In the genomic region with DNA sequence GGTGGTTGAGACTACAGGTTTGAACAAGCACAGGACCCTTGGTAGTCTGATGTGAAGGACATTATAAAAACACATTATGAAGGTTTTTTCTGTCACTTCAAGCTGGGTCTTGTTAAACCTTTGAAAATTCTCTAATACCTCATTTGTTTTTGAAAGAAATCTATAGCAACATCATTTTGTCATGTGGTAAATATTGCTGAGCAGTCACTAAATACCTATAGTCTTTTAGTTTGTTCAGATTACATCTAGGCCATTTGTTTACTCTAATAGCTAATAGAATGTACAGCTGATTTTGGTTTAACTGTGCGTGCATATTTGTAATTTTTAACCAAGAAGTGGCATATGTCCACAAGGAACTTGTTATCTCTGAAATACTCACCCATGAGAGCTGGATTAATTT, we compare ENCODE assay signal across 12 cellular contexts. TPM values are rescaled to one million over a fixed set of nuclear protein-coding genes. Genes with fewer than 3 reads are reported as not detected.
DNase-seq lines count a peak whose midpoint lies in the region; ATAC-seq and TF ChIP-seq lines count a peak whose summit lies in the region.
"Had no signal": no experiment of that assay in that cellular context is flagged by ENCODE, and none has a peak within 500 bp of the region (broad histone marks: within the 10 kb centered on the region; RNA-seq: fewer than 3 reads in every experiment).

No MANE protein-coding gene starts in this region.

- peaks cover 33% of the 10 kb centered on the region for H3K4me1 ChIP-seq in CD4-positive, CD25-positive, alpha-beta regulatory T cell (ENCODE audit: control insufficient read depth, insufficient read depth, low read length, poor library complexity, severe bottlenecking)
- H3K4me1 ChIP-seq in HUES64 (ENCODE audit: insufficient read depth, low read length): peaks cover 36% of the 10 kb centered on the region
- no peaks in the 10 kb centered on the region for H3K4me1 ChIP-seq in colonic mucosa

- peaks cover 9% of the 10 kb centered on the region for H3K27me3 Mint-ChIP-seq in CD4-positive, CD25-positive, alpha-beta regulatory T cell
- no peaks in the 10 kb centered on the region for H3K27me3 Mint-ChIP-seq in nephron (ENCODE audit: low read depth)

- 100% methylated on average over 1 of the region's 1 CpG for WGBS in HUES64
- WGBS in lower leg skin, 2 donors: 53 to 68% methylated on average over 1 of the region's 1 CpG

- ATAC-seq in CD4-positive, CD25-positive, alpha-beta regulatory T cell (ENCODE audit: low read depth in 2 of 2): no peak
- ATAC-seq in GM19035 (IDR thresholded peaks at IDR 0.05; ENCODE audit: unreplicated experiment): no peak
- no peak for ATAC-seq in HG03520 (IDR thresholded peaks at IDR 0.05; ENCODE audit: unreplicated experiment)
- ATAC-seq: foreskin keratinocyte had no signal

- no peaks in the 10 kb centered on the region for H3K9me3 ChIP-seq in CD4-positive, CD25-positive, alpha-beta regulatory T cell (ENCODE audit: control insufficient read depth in 2 of 2, low read length in 2 of 2)
- H3K9me3 ChIP-seq in HUES64 (ENCODE audit: insufficient read depth, low read depth, low read length): no peaks in the 10 kb centered on the region
- no peaks in the 10 kb centered on the region for H3K9me3 ChIP-seq in colonic mucosa

- DNase-seq in CD4-positive, CD25-positive, alpha-beta regulatory T cell: no peak
- DNase-seq in colonic mucosa: no peak
- DNase-seq in lower leg skin (ENCODE audit: low spot score in 2 of 2): no peak
- no peak for DNase-seq in NCI-H2171 treated with DMSO at 0.1 percent for 48 hours (lab: John Stamatoyannopoulos, UW)
- DNase-seq: activated effector memory CD4-positive, alpha-beta T cell treated with Interleukin-2 at 50 U/mL for 16 hours; NCI-H1694; SHP77 treated with DMSO at 0.1 percent for 48 hours had no signal

- intact Hi-C loops in colonic mucosa (cut with DNase I) (no loop called here), lower leg skin (cut with DNase I; ENCODE audit: low total_unique reads) (no loop called here)

- H3K9ac ChIP-seq in HUES64 (ENCODE audit: low read depth, low read length) (no peak overlapping the region), colonic mucosa (ENCODE audit: low read depth in 2 of 2, low read length in 2 of 2) (no peak overlapping the region)

- TF ChIP-seq CTCF in colonic mucosa (IDR thresholded peaks at IDR 0.05) (no peak), nephron (IDR thresholded peaks at IDR 0.05; ENCODE audit: unreplicated experiment in 3 of 3) (no peak), lower leg skin (IDR thresholded peaks at IDR 0.05) (no peak)

- H3K4me1 Mint-ChIP-seq in CD4-positive, CD25-positive, alpha-beta regulatory T cell: peaks cover 58 to 69% (median 64%) of the 10 kb centered on the region in 4 donors
- peaks cover 53% of the 10 kb centered on the region for H3K4me1 Mint-ChIP-seq in nephron

- no peak for TF ChIP-seq POLR2A in lower leg skin (IDR thresholded peaks at IDR 0.05)

- no peaks in the 10 kb centered on the region for H3K27me3 ChIP-seq in CD4-positive, CD25-positive, alpha-beta regulatory T cell (ENCODE audit: control insufficient read depth, insufficient read depth, low read length)
- H3K27me3 ChIP-seq in HUES64 (ENCODE audit: insufficient read depth, low read length): no peaks in the 10 kb centered on the region
- no peaks in the 10 kb centered on the region for H3K27me3 ChIP-seq in colonic mucosa
- H3K27me3 ChIP-seq: foreskin keratinocyte had no signal

- peaks cover 4% of the 10 kb centered on the region for H3K36me3 Mint-ChIP-seq in CD4-positive, CD25-positive, alpha-beta regulatory T cell
- H3K36me3 Mint-ChIP-seq in nephron (ENCODE audit: low read depth): peaks cover 16% of the 10 kb centered on the region

- peaks cover 0 to 2% (median 0%) of the 10 kb centered on the region in 7 donors for H3K9me3 Mint-ChIP-seq in CD4-positive, CD25-positive, alpha-beta regulatory T cell
- no peaks in the 10 kb centered on the region for H3K9me3 Mint-ChIP-seq in nephron

- H3K27ac ChIP-seq in CD4-positive, CD25-positive, alpha-beta regulatory T cell (ENCODE audit: insufficient read depth, low read length, poor library complexity, severe bottlenecking): no peak overlapping the region
- H3K27ac ChIP-seq in HUES64 (ENCODE audit: low read depth, low read length) (no peak overlapping the region), colonic mucosa (peak overlapping the region; percentile 94)
- H3K27ac ChIP-seq: foreskin keratinocyte had no signal

- peak overlapping the region; percentile 94 for H3K4me3 ChIP-seq in CD4-positive, CD25-positive, alpha-beta regulatory T cell (ENCODE audit: low read depth, low read length)
- H3K4me3 ChIP-seq in HUES64 (ENCODE audit: low read length) (peak overlapping the region; percentile 97; the same call in 1 of the 2 replicates), colonic mucosa (no peak overlapping the region), lower leg skin (ENCODE audit: low read depth, poor library complexity, severe bottlenecking) (no peak overlapping the region)

- H3K4me3 Mint-ChIP-seq in CD4-positive, CD25-positive, alpha-beta regulatory T cell: peak overlapping the region; percentile 63 to 91 (median 80)
- peak overlapping the region; percentile 85 to 97 (median 92) for H3K4me3 Mint-ChIP-seq in nephron

- H3K27ac Mint-ChIP-seq in CD4-positive, CD25-positive, alpha-beta regulatory T cell: peak overlapping the region in 1 of 3 donors; percentile 48
- peak overlapping the region; percentile 79 to 98 (median 89) for H3K27ac Mint-ChIP-seq in nephron

- no peaks in the 10 kb centered on the region for H3K36me3 ChIP-seq in CD4-positive, CD25-positive, alpha-beta regulatory T cell (ENCODE audit: control insufficient read depth, insufficient read depth, low read length)
- H3K36me3 ChIP-seq in HUES64 (ENCODE audit: insufficient read depth, low read length) (no peaks in the 10 kb centered on the region), colonic mucosa (no peaks in the 10 kb centered on the region)

RNA-seq across cellular contexts. Expression of a gene that starts 2.9 kb away (rescaled TPM):
- total RNA-seq in CD4-positive, CD25-positive, alpha-beta regulatory T cell: 83.3 TPM
- polyA plus RNA-seq in CD4-positive, CD25-positive, alpha-beta regulatory T cell: 10 to 100 TPM; 15.0 to 25.1 (median 20.4) TPM
- polyA plus RNA-seq in HUES64 (2013, experiment 1 of 2): 31.1 TPM
- 28.4 TPM for polyA plus RNA-seq in HUES64 (2013, experiment 2 of 2)
- total RNA-seq in colonic mucosa: 100 to 1,000 TPM in 1 of 2 donors, 10 to 100 TPM in 1; 63.0 to 126 TPM
- 10 to 100 TPM; 36.5 to 48.7 (median 42.8) TPM for total RNA-seq in lower leg skin

Comparison
In these comparisons a context has a peak if more than half of its experiments do, and no peak if none do; other contexts are left out.
1. H3K4me3 ChIP-seq: peak in CD4-positive, CD25-positive, alpha-beta regulatory T cell (single experiment) and HUES64 (single experiment); none in colonic mucosa (single experiment) and lower leg skin (single experiment).